ENCODE assay signal across 32 cellular contexts in the genomic region with DNA sequence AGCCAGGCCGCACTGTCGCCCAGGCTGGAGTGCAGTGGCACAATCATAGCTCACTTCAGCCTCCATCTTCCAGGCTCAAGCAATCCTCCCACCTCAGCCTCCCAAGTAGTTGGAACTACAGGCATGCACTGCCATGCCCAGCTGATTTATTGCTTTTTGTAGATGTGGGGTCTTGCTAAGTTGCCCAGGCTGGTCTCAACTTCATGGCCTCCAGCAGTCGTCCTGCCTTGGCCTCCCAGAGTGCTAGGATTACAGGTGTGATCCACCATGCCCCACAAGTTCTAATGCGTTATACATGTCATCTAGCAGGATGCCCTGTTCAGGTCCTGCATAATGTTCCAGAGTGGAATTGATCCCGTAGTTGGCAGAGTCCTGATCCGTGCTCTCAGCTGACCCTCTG.
"Had no signal": no experiment of that assay in that cellular context is flagged by ENCODE, and none has a peak within 500 bp of the region (broad histone marks: within the 10 kb centered on the region; RNA-seq: fewer than 3 reads in every experiment).

No MANE protein-coding gene starts in this region.

- H3K9me3 Mint-ChIP-seq: activated naive CD8-positive, alpha-beta T cell treated with anti-CD3 and anti-CD28 coated beads, Interleukin-2, amount 10 ng/mL, durations not matched to agents 7 days and 5 days; activated T-helper 1 cell treated with anti-CD3 and anti-CD28 coated beads, Interleukin-12 subunit alpha, Interleukin-12 subunit beta, Interleukin-2, Interleukin-4 antibody, amounts not matched to agents 30 ng/mL and 10 ng/mL and 1 ng/mL, durations not matched to agents 14 hours and 24 hours and 36 hours; brain; nephron; stimulated activated memory B cell treated with anti-CD40 and anti-IgM and Interleukin-4, amounts not matched to agents 10 μg/mL and 1 μg/mL and 100 μg/mL, for 72 hours; stimulated activated naive CD8-positive, alpha-beta T cell treated with anti-CD3 and anti-CD28 coated beads, Interleukin-15, amount 100 ng/mL, for 72 hours had no signal

- H2AFZ ChIP-seq: hepatocyte had no signal

- H3K4me3 ChIP-seq: ascending aorta, coronary artery, dorsolateral prefrontal cortex, gastrocnemius medialis, hepatocyte, left ventricle myocardium inferior, lung, mucosa of descending colon, ovary, sigmoid colon, upper lobe of left lung, vagina had no signal

- H3K9me3 ChIP-seq: ascending aorta, gastrocnemius medialis, left ventricle myocardium inferior, mucosa of descending colon, ovary, sigmoid colon, upper lobe of left lung, vagina had no signal

- H3K4me2 ChIP-seq: hepatocyte had no signal

- DNase-seq: activated CD4-positive, alpha-beta T cell treated with anti-CD3 and anti-CD28 coated beads for 36 hours; activated CD4-positive, CD25-positive, alpha-beta regulatory T cell; activated gamma-delta T cell; activated naive CD8-positive, alpha-beta T cell treated with anti-CD3 and anti-CD28 coated beads, Interleukin-2, amount 10 ng/mL, durations not matched to agents 7 days and 5 days; activated T-cell treated with anti-CD3 and anti-CD28 coated beads for 4 hours; dorsolateral prefrontal cortex; effector memory CD4-positive, alpha-beta T cell; erythroblast; glutamatergic neuron; islet precursor cell; left ventricle myocardium inferior; mucosa of descending colon; ovary; retina; sigmoid colon; small intestine; stimulated activated CD4-positive, alpha-beta T cell treated with anti-CD3 and anti-CD28 coated beads, Interleukin-4, amount 100 ng/mL, for 24 hours; stimulated activated CD8-positive, alpha-beta memory T cell treated with anti-CD3 and anti-CD28 coated beads, Interleukin-4, amount 100 ng/mL, for 48 hours; stimulated activated naive CD8-positive, alpha-beta T cell treated with anti-CD3 and anti-CD28 coated beads, Interleukin-15, amount 100 ng/mL, for 72 hours; substantia nigra; upper lobe of left lung had no signal

- ATAC-seq: activated CD4-positive, alpha-beta T cell treated with anti-CD3 and anti-CD28 coated beads for 36 hours; gastrocnemius medialis; mucosa of descending colon; stimulated activated memory B cell treated with anti-CD40 and anti-IgM and Interleukin-4, amounts not matched to agents 10 μg/mL and 1 μg/mL and 100 μg/mL, for 72 hours; stimulated activated naive CD8-positive, alpha-beta T cell treated with anti-CD3 and anti-CD28 coated beads, Interleukin-15, amount 100 ng/mL, for 72 hours had no signal

- H3K36me3 ChIP-seq: ovary had no signal

- H3K27ac Mint-ChIP-seq: activated T-helper 1 cell treated with anti-CD3 and anti-CD28 coated beads, Interleukin-12 subunit alpha, Interleukin-12 subunit beta, Interleukin-2, Interleukin-4 antibody, amounts not matched to agents 30 ng/mL and 10 ng/mL and 1 ng/mL, durations not matched to agents 14 hours and 24 hours and 36 hours; brain; nephron; progenitor cell of endocrine pancreas; stimulated activated memory B cell treated with anti-CD40 and anti-IgM and Interleukin-4, amounts not matched to agents 10 μg/mL and 1 μg/mL and 100 μg/mL, for 72 hours had no signal

- H3K27me3 Mint-ChIP-seq: activated CD4-positive, alpha-beta T cell treated with anti-CD3 and anti-CD28 coated beads for 36 hours; activated naive CD8-positive, alpha-beta T cell treated with anti-CD3 and anti-CD28 coated beads, Interleukin-2, amount 10 ng/mL, durations not matched to agents 7 days and 5 days; stimulated activated memory B cell treated with anti-CD40 and anti-IgM and Interleukin-4, amounts not matched to agents 10 μg/mL and 1 μg/mL and 100 μg/mL, for 72 hours; stimulated activated naive CD8-positive, alpha-beta T cell treated with anti-CD3 and anti-CD28 coated beads, Interleukin-15, amount 100 ng/mL, for 72 hours had no signal

- H3K4me3 Mint-ChIP-seq: activated CD4-positive, alpha-beta T cell treated with anti-CD3 and anti-CD28 coated beads for 36 hours; activated naive CD8-positive, alpha-beta T cell treated with anti-CD3 and anti-CD28 coated beads, Interleukin-2, amount 10 ng/mL, durations not matched to agents 7 days and 5 days; activated T-helper 1 cell treated with anti-CD3 and anti-CD28 coated beads, Interleukin-12 subunit alpha, Interleukin-12 subunit beta, Interleukin-2, Interleukin-4 antibody, amounts not matched to agents 30 ng/mL and 10 ng/mL and 1 ng/mL, durations not matched to agents 14 hours and 24 hours and 36 hours; stimulated activated memory B cell treated with anti-CD40 and anti-IgM and Interleukin-4, amounts not matched to agents 10 μg/mL and 1 μg/mL and 100 μg/mL, for 72 hours; stimulated activated naive CD8-positive, alpha-beta T cell treated with anti-CD3 and anti-CD28 coated beads, Interleukin-15, amount 100 ng/mL, for 72 hours had no signal

- H3K27me3 ChIP-seq: ascending aorta, dorsolateral prefrontal cortex, gastrocnemius medialis, hepatocyte, ovary, sigmoid colon, upper lobe of left lung, vagina had no signal

- H3K27ac ChIP-seq: ascending aorta, coronary artery, dorsolateral prefrontal cortex, gastrocnemius medialis, hepatocyte, left ventricle myocardium inferior, ovary, vagina had no signal
